Comparison of ENCODE assay signal across 1 cellular context in genomic region chr3:184561329-184562145, GRCh38.
TF ChIP-seq lines count a peak whose summit lies in the region.

TSS of gene EPHB3 (plus strand) at chr3:184561785. CDS start at chr3:184562236, 451 bp downstream.

TF ChIP-seq in HEK293, 187 proteins besides CTCF, POLR2A, EP300 and RAD21 (continued from another document and continues in another):
- TF ChIP-seq ZNF266 (tag by site-specific recombination; IDR thresholded peaks at IDR 0.05; ENCODE audit: low read depth), result no peak
- TF ChIP-seq ZNF580 (tag by site-specific recombination; IDR thresholded peaks at IDR 0.05), result no peak
- TF ChIP-seq YY2 (tag by site-specific recombination; IDR thresholded peaks at IDR 0.05), result no peak
- TF ChIP-seq ZNF335 (tag by site-specific recombination; conservative IDR thresholded peaks at IDR 0.05), result peak; percentile 55
- TF ChIP-seq ZNF280D (tag by site-specific recombination; IDR thresholded peaks at IDR 0.05), result no peak
- peak; percentile 70; the same call in 1 of the 2 replicates for TF ChIP-seq ZFP37 (tag by site-specific recombination; IDR thresholded peaks at IDR 0.05)
- no peak for TF ChIP-seq MEIS1 (CRISPR knock-in tag; IDR thresholded peaks at IDR 0.05; ENCODE audit: borderline replicate concordance)
- peak; percentile 85 for TF ChIP-seq ZSCAN30 (tag by site-specific recombination; IDR thresholded peaks at IDR 0.05)
- TF ChIP-seq SALL2 (tag by site-specific recombination; IDR thresholded peaks at IDR 0.05; ENCODE audit: borderline replicate concordance), result no peak
- TF ChIP-seq ZNF560 (tag by site-specific recombination; IDR thresholded peaks at IDR 0.05; ENCODE audit: borderline replicate concordance), result no peak
- no peak for TF ChIP-seq ZNF274 (IDR thresholded peaks at IDR 0.05; ENCODE audit: low read length)
- TF ChIP-seq ZNF274 (tag by site-specific recombination; IDR thresholded peaks at IDR 0.05; ENCODE audit: borderline replicate concordance), result no peak
- TF ChIP-seq ZNF629 (tag by site-specific recombination; IDR thresholded peaks at IDR 0.05), result peak; percentile 31; the same call in 1 of the 2 replicates
- peak; percentile 81 for TF ChIP-seq HIC1 (tag by site-specific recombination; IDR thresholded peaks at IDR 0.05)
- no peak for TF ChIP-seq OSR2 (tag by site-specific recombination; IDR thresholded peaks at IDR 0.05)
- TF ChIP-seq ZBTB48 (tag by site-specific recombination; IDR thresholded peaks at IDR 0.05), result no peak; the same call in 1 of the 2 replicates
- no peak for TF ChIP-seq ZNF558 (tag by site-specific recombination; IDR thresholded peaks at IDR 0.05)
- no peak for TF ChIP-seq YY1 (tag by site-specific recombination; IDR thresholded peaks at IDR 0.05)
- no peak for TF ChIP-seq GLI2 (tag by site-specific recombination; IDR thresholded peaks at IDR 0.05; ENCODE audit: borderline replicate concordance, low read depth)
- peak; percentile 96 for TF ChIP-seq ZNF654 (tag by site-specific recombination; IDR thresholded peaks at IDR 0.05; ENCODE audit: low read depth)
- TF ChIP-seq WT1 (tag by site-specific recombination; IDR thresholded peaks at IDR 0.05), result no peak
- TF ChIP-seq SP7 (tag by site-specific recombination; IDR thresholded peaks at IDR 0.05), result peak; percentile 47
- no peak for TF ChIP-seq ZNF239 (tag by site-specific recombination; IDR thresholded peaks at IDR 0.05)
- no peak for TF ChIP-seq FEZF1 (tag by site-specific recombination; IDR thresholded peaks at IDR 0.05)
- TF ChIP-seq ZNF585B (tag by site-specific recombination; IDR thresholded peaks at IDR 0.05), result no peak
- TF ChIP-seq ZNF48 (tag by site-specific recombination; IDR thresholded peaks at IDR 0.05), result no peak
- no peak for TF ChIP-seq HOXC10 (CRISPR knock-in tag; IDR thresholded peaks at IDR 0.05)
- no peak for TF ChIP-seq ZNF701 (tag by site-specific recombination; IDR thresholded peaks at IDR 0.05)
- TF ChIP-seq ZNF114 (tag by site-specific recombination; IDR thresholded peaks at IDR 0.05), result no peak
- TF ChIP-seq ZNF221 (tag by site-specific recombination; IDR thresholded peaks at IDR 0.05; ENCODE audit: borderline replicate concordance), result no peak
- TF ChIP-seq ZNF768 (tag by site-specific recombination; IDR thresholded peaks at IDR 0.05), result no peak
- no peak for TF ChIP-seq ZNF362 (tag by site-specific recombination; IDR thresholded peaks at IDR 0.05)
- peak; percentile 45; the same call in 1 of the 2 replicates for TF ChIP-seq ZNF2 (tag by site-specific recombination; IDR thresholded peaks at IDR 0.05)
- no peak; the same call in 1 of the 2 replicates for TF ChIP-seq ZNF324 (tag by site-specific recombination; IDR thresholded peaks at IDR 0.05)
- no peak for TF ChIP-seq ZNF148 (tag by site-specific recombination; IDR thresholded peaks at IDR 0.05; ENCODE audit: borderline replicate concordance)
- peak; percentile 77; the same call in 1 of the 2 replicates for TF ChIP-seq ZNF501 (tag by site-specific recombination; IDR thresholded peaks at IDR 0.05)
- TF ChIP-seq SP2 (tag by site-specific recombination; IDR thresholded peaks at IDR 0.05), result peak; percentile 99
- no peak for TF ChIP-seq BCL11B (tag by site-specific recombination; IDR thresholded peaks at IDR 0.05; ENCODE audit: low read depth)
- TF ChIP-seq ZNF747 (tag by site-specific recombination; IDR thresholded peaks at IDR 0.05), result no peak
- no peak for TF ChIP-seq ATF2 (tag by site-specific recombination; IDR thresholded peaks at IDR 0.05; ENCODE audit: low read depth)
- no peak for TF ChIP-seq ZNF777 (tag by site-specific recombination; IDR thresholded peaks at IDR 0.05; ENCODE audit: borderline replicate concordance)
- peak; percentile 80 for TF ChIP-seq ZXDB (tag by site-specific recombination; IDR thresholded peaks at IDR 0.05)
- TF ChIP-seq TSHZ1 (tag by site-specific recombination; IDR thresholded peaks at IDR 0.05; ENCODE audit: borderline replicate concordance), result no peak
- no peak for TF ChIP-seq ZNF837 (tag by site-specific recombination; IDR thresholded peaks at IDR 0.05)
- TF ChIP-seq ZNF529 (tag by site-specific recombination; IDR thresholded peaks at IDR 0.05; ENCODE audit: insufficient replicate concordance), result no peak
- no peak for TF ChIP-seq ZFP41 (tag by site-specific recombination; IDR thresholded peaks at IDR 0.05; ENCODE audit: borderline replicate concordance)
- no peak for TF ChIP-seq ZNF248 (tag by site-specific recombination; IDR thresholded peaks at IDR 0.05)
- TF ChIP-seq EGR2 (tag by site-specific recombination; IDR thresholded peaks at IDR 0.05; ENCODE audit: low read depth), result peak; percentile 26; the same call in 1 of the 2 replicates
- no peak for TF ChIP-seq HOXA7 (CRISPR knock-in tag; IDR thresholded peaks at IDR 0.05; ENCODE audit: borderline replicate concordance)
- TF ChIP-seq ZNF10 (tag by site-specific recombination; IDR thresholded peaks at IDR 0.05), result no peak
- TF ChIP-seq ZBTB1 (tag by site-specific recombination; IDR thresholded peaks at IDR 0.05), result no peak
- no peak for TF ChIP-seq ZBTB49 (tag by site-specific recombination; IDR thresholded peaks at IDR 0.05; ENCODE audit: low read depth)
- no peak for TF ChIP-seq ZNF521 (tag by site-specific recombination; IDR thresholded peaks at IDR 0.05)
- TF ChIP-seq ZNF24 (tag by site-specific recombination; IDR thresholded peaks at IDR 0.05), result no peak
- TF ChIP-seq ZNF302 (tag by site-specific recombination; IDR thresholded peaks at IDR 0.05; ENCODE audit: low read depth), result no peak
- TF ChIP-seq ZNF561 (tag by site-specific recombination; IDR thresholded peaks at IDR 0.05; ENCODE audit: borderline replicate concordance), result no peak
- peak; percentile 92 for TF ChIP-seq ZNF660 (tag by site-specific recombination; IDR thresholded peaks at IDR 0.05)
